1 cellular context compared by ENCODE assay signal in genomic region chr9:116020801-116021200, GRCh38.
TF ChIP-seq lines count a peak whose summit lies in the region.

No MANE protein-coding gene starts in this region.

TF ChIP-seq in IMR-90, 13 proteins besides CTCF, POLR2A, EP300 and RAD21 (continued from another document):
- TF ChIP-seq, protein P1, sequence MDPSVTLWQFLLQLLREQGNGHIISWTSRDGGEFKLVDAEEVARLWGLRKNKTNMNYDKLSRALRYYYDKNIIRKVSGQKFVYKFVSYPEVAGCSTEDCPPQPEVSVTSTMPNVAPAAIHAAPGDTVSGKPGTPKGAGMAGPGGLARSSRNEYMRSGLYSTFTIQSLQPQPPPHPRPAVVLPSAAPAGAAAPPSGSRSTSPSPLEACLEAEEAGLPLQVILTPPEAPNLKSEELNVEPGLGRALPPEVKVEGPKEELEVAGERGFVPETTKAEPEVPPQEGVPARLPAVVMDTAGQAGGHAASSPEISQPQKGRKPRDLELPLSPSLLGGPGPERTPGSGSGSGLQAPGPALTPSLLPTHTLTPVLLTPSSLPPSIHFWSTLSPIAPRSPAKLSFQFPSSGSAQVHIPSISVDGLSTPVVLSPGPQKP (IDR thresholded peaks at IDR 0.05; ENCODE audit: borderline replicate concordance, low read depth, low read length) = no peak
- TF ChIP-seq CHD1 (IDR thresholded peaks at IDR 0.05; ENCODE audit: low read depth, low read length) = no peak
- no peak for TF ChIP-seq CEBPB (IDR thresholded peaks at IDR 0.05; ENCODE audit: low read depth, low read length)
- TF ChIP-seq FOS (IDR thresholded peaks at IDR 0.05; ENCODE audit: low read depth, low read length) = no peak
- TF ChIP-seq NFE2L2 (IDR thresholded peaks at IDR 0.05; ENCODE audit: low read depth, low read length) = no peak
- TF ChIP-seq, protein P2, sequence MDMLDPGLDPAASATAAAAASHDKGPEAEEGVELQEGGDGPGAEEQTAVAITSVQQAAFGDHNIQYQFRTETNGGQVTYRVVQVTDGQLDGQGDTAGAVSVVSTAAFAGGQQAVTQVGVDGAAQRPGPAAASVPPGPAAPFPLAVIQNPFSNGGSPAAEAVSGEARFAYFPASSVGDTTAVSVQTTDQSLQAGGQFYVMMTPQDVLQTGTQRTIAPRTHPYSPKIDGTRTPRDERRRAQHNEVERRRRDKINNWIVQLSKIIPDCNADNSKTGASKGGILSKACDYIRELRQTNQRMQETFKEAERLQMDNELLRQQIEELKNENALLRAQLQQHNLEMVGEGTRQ (IDR thresholded peaks at IDR 0.05; ENCODE audit: low read depth, low read length) = no peak
- TF ChIP-seq SMC3 (IDR thresholded peaks at IDR 0.05; ENCODE audit: low read depth, low read length) = no peak
- no peak for TF ChIP-seq MAFK (IDR thresholded peaks at IDR 0.05; ENCODE audit: low read depth, low read length)
